In the genomic region with DNA sequence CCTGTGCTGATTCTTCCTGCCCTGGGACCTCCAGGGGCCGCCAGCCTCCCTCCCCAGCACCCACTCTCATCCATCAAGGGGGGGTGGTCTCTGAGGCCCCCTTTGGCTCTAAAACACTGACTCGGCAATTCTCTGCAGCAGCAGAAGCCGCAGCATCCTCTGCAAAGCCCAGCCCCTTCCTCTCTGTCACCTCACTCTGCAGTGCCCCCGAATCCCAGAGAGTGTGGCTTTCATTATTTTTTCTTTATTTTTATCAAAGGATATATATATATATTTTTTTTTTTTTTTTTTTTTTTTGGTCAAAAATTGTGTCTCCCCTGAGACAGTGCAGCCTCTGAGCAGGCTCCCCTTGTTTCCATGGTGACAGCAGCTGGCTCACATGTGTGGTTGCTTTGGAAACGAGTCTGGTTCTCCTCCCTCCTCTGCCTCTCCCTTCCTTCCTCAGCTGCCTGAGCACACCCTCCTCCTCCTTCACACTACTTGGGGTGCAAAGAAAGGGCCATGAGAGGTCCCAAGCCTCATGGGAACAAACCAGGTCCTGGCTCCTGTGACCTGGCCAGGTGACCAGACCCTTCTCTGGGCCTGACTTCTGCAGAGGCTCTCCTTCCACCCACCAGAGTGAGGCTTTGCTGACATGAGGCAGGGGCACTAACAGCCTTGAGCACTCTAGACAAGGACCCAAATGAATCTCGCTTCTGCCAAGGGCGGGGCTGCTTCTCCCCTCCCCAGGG, we compare ENCODE assay signal across 8 cellular contexts.
DNase-seq lines count a peak whose midpoint lies in the region; ATAC-seq, FAIRE-seq and TF ChIP-seq lines count a peak whose summit lies in the region.

No MANE protein-coding gene starts in this region.

- no peaks in the 10 kb centered on the region for H3K9me3 Mint-ChIP-seq in activated B cell treated with CpG ODN at 0.5 μM for 24 hours
- no peaks in the 10 kb centered on the region for H3K9me3 Mint-ChIP-seq in effector memory CD8-positive, alpha-beta T cell

- H3K27me3 ChIP-seq in ovary = no peaks in the 10 kb centered on the region

- no peak overlapping the region for H3K27ac Mint-ChIP-seq in activated B cell treated with CpG ODN at 0.5 μM for 24 hours
- H3K27ac Mint-ChIP-seq in effector memory CD8-positive, alpha-beta T cell = peak overlapping the region; percentile 92 to 96

- ATAC-seq in HG03342 (IDR thresholded peaks at IDR 0.05; ENCODE audit: unreplicated experiment) (peak; percentile 78), activated B cell treated with CpG ODN at 0.5 μM for 24 hours (ENCODE audit: low read depth) (peak; percentile 88), GM18520 (IDR thresholded peaks at IDR 0.05; ENCODE audit: unreplicated experiment) (no peak)
- peak; percentile 79 for ATAC-seq in effector memory CD8-positive, alpha-beta T cell (replicated peaks)

- peaks cover 10% of the 10 kb centered on the region for H3K27me3 Mint-ChIP-seq in activated B cell treated with CpG ODN at 0.5 μM for 24 hours
- H3K27me3 Mint-ChIP-seq in effector memory CD8-positive, alpha-beta T cell = no peaks in the 10 kb centered on the region

- CTCF ChIA-PET in activated B cell treated with CpG ODN at 0.5 μM for 24 hours (lab: Charles Lee) = no interaction called here

- peak; percentile 91 for FAIRE-seq in GM12891 (lab: Jason Lieb, UNC)

- intact Hi-C loops in activated B cell treated with CpG ODN at 0.5 μM for 24 hours (cut with micrococcal nuclease) (loop anchor here (2.0 kb wide), 1 partner anchor 20 kb away; no protein-coding TSS in a partner anchor), ovary (cut with DNase I) (no loop called here)

- no peaks in the 10 kb centered on the region for H3K36me3 ChIP-seq in ovary

- TF ChIP-seq EP300 in ovary (IDR thresholded peaks at IDR 0.05) = no peak

- no peak overlapping the region for H3K4me3 ChIP-seq in ovary

- no peak for TF ChIP-seq POLR2A in GM12891 (IDR thresholded peaks at IDR 0.05; ENCODE audit: low read depth, low read length)
- TF ChIP-seq POLR2A in ovary (IDR thresholded peaks at IDR 0.05) = no peak

- WGBS in ovary, 3 donors = 53 to 58% (median 56%) methylated on average over 7 of the region's 7 CpGs

- POLR2A ChIA-PET in activated B cell treated with CpG ODN at 0.5 μM for 24 hours (lab: Charles Lee) = interaction anchor here (0.6 to 1.6 kb wide), 3 partner anchors 18 to 33 kb away, joined by 3 to 4 read pairs (median 3); no protein-coding TSS in a partner anchor

- DNase-seq in GM12891 (ENCODE audit: insufficient read length, low spot score) (peak; percentile 73), activated B cell treated with CpG ODN at 0.5 μM for 24 hours (no peak), ovary (peak; percentile 72 to 87 (median 79)), superior temporal gyrus (ENCODE audit: extremely low spot score) (no peak), GM19240 (ENCODE audit: insufficient read length, low spot score) (no peak)
- DNase-seq in effector memory CD8-positive, alpha-beta T cell = peak; percentile 51 to 68 (median 65)

- no peaks in the 10 kb centered on the region for H3K36me3 Mint-ChIP-seq in activated B cell treated with CpG ODN at 0.5 μM for 24 hours (ENCODE audit: low read depth)
- H3K36me3 Mint-ChIP-seq in effector memory CD8-positive, alpha-beta T cell (ENCODE audit: insufficient read depth) = peaks cover 20% of the 10 kb centered on the region

- H3K4me3 Mint-ChIP-seq in activated B cell treated with CpG ODN at 0.5 μM for 24 hours = no peak overlapping the region
- H3K4me3 Mint-ChIP-seq in effector memory CD8-positive, alpha-beta T cell = peak overlapping the region; percentile 78 to 83

- peaks cover 38% of the 10 kb centered on the region for H3K4me1 Mint-ChIP-seq in activated B cell treated with CpG ODN at 0.5 μM for 24 hours
- H3K4me1 Mint-ChIP-seq in effector memory CD8-positive, alpha-beta T cell (ENCODE audit: low read depth in 2 of 2) = peaks cover 51 to 60% of the 10 kb centered on the region in 2 donors

- TF ChIP-seq CTCF in activated B cell treated with CpG ODN at 0.5 μM for 24 hours (IDR thresholded peaks at IDR 0.05) = no peak
- TF ChIP-seq CTCF in ovary (IDR thresholded peaks at IDR 0.05) = no peak

- H3K9me3 ChIP-seq in ovary = no peaks in the 10 kb centered on the region

- H3K27ac ChIP-seq in ovary = peak overlapping the region in 1 of 2 donors; percentile 69

- peaks cover 42% of the 10 kb centered on the region for H3K4me1 ChIP-seq in ovary (ENCODE audit: insufficient read depth)

TF ChIP-seq in GM12891, 5 proteins besides CTCF, POLR2A, EP300 and RAD21:
- TF ChIP-seq POLR2AphosphoS5 (IDR thresholded peaks at IDR 0.05; ENCODE audit: low read depth, low read length) = no peak
- no peak for TF ChIP-seq SPI1 (IDR thresholded peaks at IDR 0.05; ENCODE audit: low read depth, low read length)
- TF ChIP-seq TAF1 (IDR thresholded peaks at IDR 0.05; ENCODE audit: low read depth, low read length) = no peak
- TF ChIP-seq POU2F2 (IDR thresholded peaks at IDR 0.05; ENCODE audit: low read depth, low read length) = no peak
- TF ChIP-seq PAX5 (IDR thresholded peaks at IDR 0.05; ENCODE audit: insufficient read depth, low read length, severe bottlenecking) = no peak
TF ChIP-seq in GM12891: peak in this region for 0.

Comparison
In these comparisons a context has a peak if more than half of its experiments do, and no peak if none do; other contexts are left out.
1. DNase-seq: peak in GM12891 (single experiment), effector memory CD8-positive, alpha-beta T cell (3 of 3) and ovary (5 of 5); none in activated B cell treated with CpG ODN at 0.5 μM for 24 hours (single experiment), superior temporal gyrus (single experiment) and GM19240 (single experiment).